In genomic region chr2:120596990-120597594, GRCh38 we compare ENCODE assay signal across 9 cellular contexts.
DNase-seq lines count a peak whose midpoint lies in the region; ATAC-seq, FAIRE-seq and TF ChIP-seq lines count a peak whose summit lies in the region.
"Had no signal": no experiment of that assay in that cellular context is flagged by ENCODE, and none has a peak within 500 bp of the region (broad histone marks: within the 10 kb centered on the region; RNA-seq: fewer than 3 reads in every experiment).

No MANE protein-coding gene starts in this region.

- no peak overlapping the region for H3K4me2 ChIP-seq in astrocyte (ENCODE audit: low read length)

- peak; percentile 23 for FAIRE-seq in astrocyte (lab: Jason Lieb, UNC)

- TF ChIP-seq POLR2A in sigmoid colon (IDR thresholded peaks at IDR 0.05) = no peak

- TF ChIP-seq CTCF in astrocyte (IDR thresholded peaks at IDR 0.05; ENCODE audit: insufficient read depth, low read depth, low read length) = no peak
- TF ChIP-seq CTCF in heart right ventricle (IDR thresholded peaks at IDR 0.05) = no peak
- TF ChIP-seq CTCF in sigmoid colon (IDR thresholded peaks at IDR 0.05) = no peak

- H3K4me3 Mint-ChIP-seq in astrocyte (ENCODE audit: unreplicated experiment) = no peak overlapping the region
- H3K4me3 Mint-ChIP-seq in CD4-positive, alpha-beta memory T cell = no peak overlapping the region

- H4K20me1 ChIP-seq in astrocyte (ENCODE audit: insufficient read depth, low read length) = no peaks in the 10 kb centered on the region

- H3K27ac Mint-ChIP-seq in astrocyte (ENCODE audit: unreplicated experiment) = peak overlapping the region; percentile 31
- no peak overlapping the region for H3K27ac Mint-ChIP-seq in CD4-positive, alpha-beta memory T cell

- peaks cover 24% of the 10 kb centered on the region for H3K9me3 Mint-ChIP-seq in astrocyte (ENCODE audit: unreplicated experiment)
- peaks cover 0 to 2% (median 0%) of the 10 kb centered on the region in 8 donors for H3K9me3 Mint-ChIP-seq in CD4-positive, alpha-beta memory T cell

- TF ChIP-seq EP300 in sigmoid colon (IDR thresholded peaks at IDR 0.05) = no peak

- WGBS in heart right ventricle, 2 donors = 35 to 51% methylated on average over 12 of the region's 12 CpGs
- WGBS in sigmoid colon, 2 donors = 77 to 80% methylated on average over 12 of the region's 12 CpGs

- CTCF ChIA-PET in CD4-positive, alpha-beta memory T cell (lab: Charles Lee; ENCODE audit: partially characterized antibody) = no interaction called here

- no peaks in the 10 kb centered on the region for H3K36me3 Mint-ChIP-seq in astrocyte (ENCODE audit: low read depth, unreplicated experiment)
- no peaks in the 10 kb centered on the region for H3K36me3 Mint-ChIP-seq in CD4-positive, alpha-beta memory T cell

- H3K36me3 ChIP-seq in astrocyte (ENCODE audit: insufficient read depth, low read length) = no peaks in the 10 kb centered on the region
- no peaks in the 10 kb centered on the region for H3K36me3 ChIP-seq in heart right ventricle
- no peaks in the 10 kb centered on the region for H3K36me3 ChIP-seq in sigmoid colon
- H3K36me3 ChIP-seq in CD4-positive, alpha-beta memory T cell (ENCODE audit: insufficient read depth, low read length) = no peaks in the 10 kb centered on the region

- peak; percentile 91 for DNase-seq in GM03348 (ENCODE audit: low spot score)
- DNase-seq in astrocyte (ENCODE audit: low read depth) = peak; percentile 42
- peak; percentile 41 to 53 for DNase-seq in heart right ventricle
- peak; percentile 89 for DNase-seq in sigmoid colon
- no peak for DNase-seq in CD4-positive, alpha-beta memory T cell
- DNase-seq in NCI-H524 treated with DMSO at 0.1 percent for 48 hours (lab: John Stamatoyannopoulos, UW) = no peak
- no peak for DNase-seq in T-helper 9 cell
- DNase-seq: activated CD4-positive, CD25-positive, alpha-beta regulatory T cell had no signal

- ATAC-seq in heart right ventricle = peak; percentile 44 to 82 (median 76)
- no peak for ATAC-seq in HG03159 (IDR thresholded peaks at IDR 0.05; ENCODE audit: unreplicated experiment)

- peak overlapping the region; percentile 2 for H2AFZ ChIP-seq in astrocyte (ENCODE audit: low read depth, low read length)

- H3K27ac ChIP-seq in astrocyte (ENCODE audit: low read depth, low read length) (no peak overlapping the region), heart right ventricle (peak overlapping the region in 7 of 10 donors; percentile 28 to 80 (median 68)), sigmoid colon (peak overlapping the region in 2 of 4 donors; percentile 47 to 59)
- no peak overlapping the region for H3K27ac ChIP-seq in CD4-positive, alpha-beta memory T cell (ENCODE audit: low read depth, low read length)

- intact Hi-C loops in heart right ventricle (cut with DNase I) (no loop called here), sigmoid colon (cut with DNase I) (no loop called here)
- intact Hi-C loops in CD4-positive, alpha-beta memory T cell (cut with micrococcal nuclease) = no loop called here

- POLR2A ChIA-PET in CD4-positive, alpha-beta memory T cell (lab: Charles Lee; ENCODE audit: partially characterized antibody) = no interaction called here

- no peaks in the 10 kb centered on the region for H3K79me2 ChIP-seq in astrocyte (ENCODE audit: insufficient read depth, low read length)

- peaks cover 7% of the 10 kb centered on the region for H3K4me1 ChIP-seq in astrocyte (ENCODE audit: insufficient read depth, low read length)
- peaks cover 6 to 41% (median 27%) of the 10 kb centered on the region in 9 donors for H3K4me1 ChIP-seq in heart right ventricle
- peaks cover 0 to 8% (median 2%) of the 10 kb centered on the region in 4 donors for H3K4me1 ChIP-seq in sigmoid colon
- H3K4me1 ChIP-seq in CD4-positive, alpha-beta memory T cell (ENCODE audit: insufficient read depth, low read length) = no peaks in the 10 kb centered on the region

- no peak overlapping the region for H3K4me3 ChIP-seq in astrocyte (ENCODE audit: insufficient read depth, low read depth, low read length)
- no peak overlapping the region for H3K4me3 ChIP-seq in heart right ventricle
- H3K4me3 ChIP-seq in sigmoid colon = no peak overlapping the region
- H3K4me3 ChIP-seq in CD4-positive, alpha-beta memory T cell (ENCODE audit: low read length in 2 of 2) = no peak overlapping the region

- peaks cover 57% of the 10 kb centered on the region for H3K27me3 Mint-ChIP-seq in astrocyte (ENCODE audit: low read depth, unreplicated experiment)
- peaks cover 1 to 2% of the 10 kb centered on the region in 2 donors for H3K27me3 Mint-ChIP-seq in CD4-positive, alpha-beta memory T cell

- H3K27me3 ChIP-seq in astrocyte (ENCODE audit: insufficient read depth, low read length) = peaks cover 2% of the 10 kb centered on the region
- H3K27me3 ChIP-seq in heart right ventricle = peaks cover 0 to 3% (median 0%) of the 10 kb centered on the region in 7 donors
- H3K27me3 ChIP-seq in sigmoid colon = no peaks in the 10 kb centered on the region
- H3K27me3 ChIP-seq in CD4-positive, alpha-beta memory T cell (ENCODE audit: insufficient read depth, low read length) = no peaks in the 10 kb centered on the region

- no peak overlapping the region for H3K9ac ChIP-seq in astrocyte (ENCODE audit: low read length)

- no peaks in the 10 kb centered on the region for H3K4me1 Mint-ChIP-seq in astrocyte (ENCODE audit: low read depth, unreplicated experiment)
- no peaks in the 10 kb centered on the region for H3K4me1 Mint-ChIP-seq in CD4-positive, alpha-beta memory T cell

- H3K9me3 ChIP-seq in astrocyte (ENCODE audit: insufficient read depth, low read depth, low read length) (no peaks in the 10 kb centered on the region), heart right ventricle (no peaks in the 10 kb centered on the region), sigmoid colon (no peaks in the 10 kb centered on the region)
- H3K9me3 ChIP-seq in CD4-positive, alpha-beta memory T cell (ENCODE audit: control insufficient read depth in 1 of 2, low read length in 2 of 2) = no peaks in the 10 kb centered on the region

Comparison
In these comparisons a context has a peak if more than half of its experiments do, and no peak if none do; other contexts are left out.
1. DNase-seq: peak in GM03348 (single experiment), astrocyte (single experiment), heart right ventricle (2 of 2) and sigmoid colon (single experiment); none in CD4-positive, alpha-beta memory T cell (0 of 5), NCI-H524 treated with DMSO at 0.1 percent for 48 hours (single experiment) and T-helper 9 cell (single experiment).
2. H3K27ac ChIP-seq: peak in heart right ventricle (7 of 10); none in astrocyte (single experiment) and CD4-positive, alpha-beta memory T cell (single experiment).